24 cellular contexts compared by ENCODE assay signal in the genomic region with DNA sequence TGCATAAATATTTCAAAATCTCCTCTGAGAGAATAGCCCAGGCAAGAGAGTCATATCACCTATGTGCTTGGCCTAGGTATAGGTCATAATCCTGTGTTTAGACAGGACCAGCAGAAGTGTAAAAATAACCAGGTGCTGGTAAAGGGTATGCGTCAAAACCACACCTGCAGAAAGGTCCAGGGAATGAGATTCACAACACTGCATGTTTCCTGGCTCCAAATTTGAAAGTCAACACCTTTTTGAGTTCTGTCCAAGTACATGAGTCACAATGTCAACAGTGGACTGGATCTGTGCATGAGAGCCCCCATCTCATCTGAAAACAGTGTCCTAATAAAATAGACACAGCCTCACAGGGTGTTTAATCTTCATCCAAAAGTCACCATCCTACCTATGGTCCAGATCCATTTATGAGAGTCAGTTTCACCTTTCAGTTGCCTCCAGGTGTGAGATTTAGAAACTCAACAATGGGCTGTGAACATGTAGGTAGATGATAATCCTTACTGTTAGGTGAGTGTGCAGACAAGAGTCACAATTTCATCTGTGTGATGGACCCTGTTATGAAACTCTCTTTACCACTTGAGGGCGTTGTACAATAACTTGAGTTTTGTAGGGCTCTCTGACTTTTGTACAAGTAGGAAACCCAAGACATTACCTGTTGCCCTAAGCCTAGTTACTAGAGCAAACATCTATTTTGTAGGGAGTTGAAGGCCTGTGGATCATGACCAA.
DNase-seq lines count a peak whose midpoint lies in the region; ATAC-seq, FAIRE-seq and TF ChIP-seq lines count a peak whose summit lies in the region.
"Had no signal": no experiment of that assay in that cellular context is flagged by ENCODE, and none has a peak within 500 bp of the region (broad histone marks: within the 10 kb centered on the region; RNA-seq: fewer than 3 reads in every experiment).

No MANE protein-coding gene starts in this region.

- FAIRE-seq in HepG2 (lab: Jason Lieb, UNC): no peak
- FAIRE-seq: G401.6 had no signal

- TF ChIP-seq EP300 in HepG2 (IDR thresholded peaks at IDR 0.05; ENCODE audit: low read depth in 2 of 2, low read length in 2 of 2) (no peak), HepG2 (CRISPR knock-in tag; IDR thresholded peaks at IDR 0.05; ENCODE audit: borderline replicate concordance) (no peak)

- intact Hi-C loops in HepG2 (cut with micrococcal nuclease; ENCODE audit: unreplicated experiment): no loop called here

- no peak for DNase-seq in HepG2 (ENCODE audit: low spot score)
- peak; percentile 62 for DNase-seq in NCI-H2029 (lab: John Stamatoyannopoulos, UW)
- DNase-seq in SHP77 treated with DMSO at 0.1 percent for 48 hours (lab: John Stamatoyannopoulos, UW): peak; percentile 91
- DNase-seq in foreskin fibroblast: no peak
- no peak for DNase-seq in activated naive CD4-positive, alpha-beta T cell treated with Interleukin-2 at 50 U/mL for 16 hours
- no peak for DNase-seq in stimulated activated naive CD4-positive, alpha-beta T cell (lab: John Stamatoyannopoulos, UW)
- DNase-seq: activated gamma-delta T cell; amniotic stem cell; central memory CD4-positive, alpha-beta T cell; COR-L47; esophagus squamous epithelium; H9; Karpas-422; lower lobe of right lung; NCI-H146; NCI-H446 treated with DMSO at 0.1 percent for 48 hours; right cardiac atrium; SK-N-SH; stimulated activated naive CD4-positive, alpha-beta T cell treated with Interleukin-2 at 50 U/mL for 16 hours; T1000 had no signal

- H4K20me1 ChIP-seq in HepG2 (ENCODE audit: insufficient read depth, low read length): no peaks in the 10 kb centered on the region

- POLR2A ChIA-PET in HepG2 (lab: Yijun Ruan, JAX): no interaction called here

- BruUV-seq in HepG2 (replicated peaks; lab: Mats Ljungman, UMichigan): no TSS peak

- no peak for TF ChIP-seq POLR2A in HepG2 (IDR thresholded peaks at IDR 0.05; ENCODE audit: insufficient read depth in 1 of 2, low read depth in 2 of 2, low read length in 2 of 2)

- 47% methylated on average over 2 of the region's 2 CpGs for WGBS in liver
- WGBS in HepG2 (ENCODE audit: low lambda C conversion rate): 47% methylated on average over 2 of the region's 2 CpGs

- CTCF ChIA-PET in HepG2 (lab: Yijun Ruan, JAX; ENCODE audit: low intra/inter-chr PET ratio, low total read pairs): no interaction called here

- H3K79me2 ChIP-seq in HepG2 (ENCODE audit: insufficient read depth, low read length): no peaks in the 10 kb centered on the region

- H3K27ac ChIP-seq in liver (ENCODE audit: low read depth in 1 of 2, low read length in 2 of 2) (no peak overlapping the region), HepG2 (ENCODE audit: extremely low read length, insufficient read depth, low read length) (no peak overlapping the region)
- H3K27ac ChIP-seq: esophagus squamous epithelium, lower lobe of right lung, tibial nerve had no signal

- H3K36me3 ChIP-seq in liver (ENCODE audit: control insufficient read depth in 4 of 4, insufficient read depth in 3 of 4, low read depth in 1 of 4, low read length in 3 of 4) (no peaks in the 10 kb centered on the region), HepG2 (replicated peaks in 1 of 2; ENCODE audit: control insufficient read depth in 1 of 2, insufficient read depth in 2 of 2, low read length in 2 of 2) (no peaks in the 10 kb centered on the region)
- H3K36me3 ChIP-seq: esophagus squamous epithelium, lower lobe of right lung, tibial nerve had no signal

- H3K9me3 ChIP-seq in liver (ENCODE audit: control insufficient read depth in 4 of 4, low read length in 3 of 4): peaks cover 0 to 3% (median under 1%) of the 10 kb centered on the region in 4 donors
- H3K9me3 ChIP-seq in HepG2 (ENCODE audit: low read length): peaks cover 99% of the 10 kb centered on the region
- H3K9me3 ChIP-seq: esophagus squamous epithelium, lower lobe of right lung, SK-N-SH had no signal

- H3K4me2 ChIP-seq in HepG2 (ENCODE audit: low read depth, low read length): no peak overlapping the region
- H3K4me2 ChIP-seq: SK-N-SH had no signal

- H3K27me3 ChIP-seq in liver (ENCODE audit: control insufficient read depth in 4 of 4, insufficient read depth in 4 of 4, low read length in 3 of 4): no peaks in the 10 kb centered on the region
- H3K27me3 ChIP-seq in HepG2 (ENCODE audit: control insufficient read depth in 1 of 2, insufficient read depth in 2 of 2, low read length in 2 of 2): no peaks in the 10 kb centered on the region
- H3K27me3 ChIP-seq: esophagus squamous epithelium, tibial nerve had no signal

- H3K4me1 ChIP-seq in liver (ENCODE audit: control insufficient read depth in 4 of 4, insufficient read depth in 4 of 4, low read length in 3 of 4) (no peaks in the 10 kb centered on the region), HepG2 (ENCODE audit: insufficient read depth, low read length) (no peaks in the 10 kb centered on the region)
- H3K4me1 ChIP-seq: lower lobe of right lung, tibial nerve had no signal

- ATAC-seq in HepG2: no peak
- no peak for ATAC-seq in HG02970 (IDR thresholded peaks at IDR 0.05; ENCODE audit: low FRiP score, unreplicated experiment)
- ATAC-seq: lower lobe of right lung, right cardiac atrium had no signal

- in situ Hi-C loops in HepG2 (cut with HindIII; ENCODE audit: extremely low pct_ligation_motif_present, low pct_unique_long_range_greater_than_20kb): no loop called here

- TF ChIP-seq RAD21 in liver (IDR thresholded peaks at IDR 0.05) (no peak), HepG2 (CRISPR knock-in tag; IDR thresholded peaks at IDR 0.05) (no peak)

- H2AFZ ChIP-seq in HepG2 (ENCODE audit: low read length): no peak overlapping the region

- H3K9ac ChIP-seq in liver (ENCODE audit: low read depth in 1 of 2, low read length in 2 of 2) (no peak overlapping the region), HepG2 (ENCODE audit: insufficient read depth, low read depth, low read length) (no peak overlapping the region)
- H3K9ac ChIP-seq: SK-N-SH had no signal

- H3K4me3 ChIP-seq in liver (ENCODE audit: low read depth in 1 of 3, low read length in 3 of 3): no peak overlapping the region
- H3K4me3 ChIP-seq in HepG2 (replicated peaks in 1 of 3; ENCODE audit: insufficient read depth in 1 of 3, low read depth in 2 of 3, low read length in 3 of 3): no peak overlapping the region
- no peak overlapping the region for H3K4me3 ChIP-seq in foreskin fibroblast (ENCODE audit: low read depth in 1 of 2, low read length in 2 of 2)
- H3K4me3 ChIP-seq: esophagus squamous epithelium, lower lobe of right lung, tibial nerve had no signal

- TF ChIP-seq CTCF in liver (IDR thresholded peaks at IDR 0.05; ENCODE audit: low read depth, low read length, missing input control) (no peak), HepG2 (CRISPR knock-in tag; IDR thresholded peaks at IDR 0.05) (no peak), foreskin fibroblast (IDR thresholded peaks at IDR 0.05; ENCODE audit: low read depth, low read length) (no peak)

TF ChIP-seq in liver, 16 proteins besides CTCF, POLR2A, EP300 and RAD21:
- TF ChIP-seq JUND (IDR thresholded peaks at IDR 0.05): peak in 1 of 2 donors; percentile 57
- peak; percentile 41 for TF ChIP-seq FOXA2 (IDR thresholded peaks at IDR 0.05)
- TF ChIP-seq, protein P1, sequence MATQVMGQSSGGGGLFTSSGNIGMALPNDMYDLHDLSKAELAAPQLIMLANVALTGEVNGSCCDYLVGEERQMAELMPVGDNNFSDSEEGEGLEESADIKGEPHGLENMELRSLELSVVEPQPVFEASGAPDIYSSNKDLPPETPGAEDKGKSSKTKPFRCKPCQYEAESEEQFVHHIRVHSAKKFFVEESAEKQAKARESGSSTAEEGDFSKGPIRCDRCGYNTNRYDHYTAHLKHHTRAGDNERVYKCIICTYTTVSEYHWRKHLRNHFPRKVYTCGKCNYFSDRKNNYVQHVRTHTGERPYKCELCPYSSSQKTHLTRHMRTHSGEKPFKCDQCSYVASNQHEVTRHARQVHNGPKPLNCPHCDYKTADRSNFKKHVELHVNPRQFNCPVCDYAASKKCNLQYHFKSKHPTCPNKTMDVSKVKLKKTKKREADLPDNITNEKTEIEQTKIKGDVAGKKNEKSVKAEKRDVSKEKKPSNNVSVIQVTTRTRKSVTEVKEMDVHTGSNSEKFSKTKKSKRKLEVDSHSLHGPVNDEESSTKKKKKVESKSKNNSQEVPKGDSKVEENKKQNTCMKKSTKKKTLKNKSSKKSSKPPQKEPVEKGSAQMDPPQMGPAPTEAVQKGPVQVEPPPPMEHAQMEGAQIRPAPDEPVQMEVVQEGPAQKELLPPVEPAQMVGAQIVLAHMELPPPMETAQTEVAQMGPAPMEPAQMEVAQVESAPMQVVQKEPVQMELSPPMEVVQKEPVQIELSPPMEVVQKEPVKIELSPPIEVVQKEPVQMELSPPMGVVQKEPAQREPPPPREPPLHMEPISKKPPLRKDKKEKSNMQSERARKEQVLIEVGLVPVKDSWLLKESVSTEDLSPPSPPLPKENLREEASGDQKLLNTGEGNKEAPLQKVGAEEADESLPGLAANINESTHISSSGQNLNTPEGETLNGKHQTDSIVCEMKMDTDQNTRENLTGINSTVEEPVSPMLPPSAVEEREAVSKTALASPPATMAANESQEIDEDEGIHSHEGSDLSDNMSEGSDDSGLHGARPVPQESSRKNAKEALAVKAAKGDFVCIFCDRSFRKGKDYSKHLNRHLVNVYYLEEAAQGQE (IDR thresholded peaks at IDR 0.05): no peak
TF ChIP-seq in liver: peak in this region for 2.

TF ChIP-seq in HepG2, 621 proteins besides CTCF, POLR2A, EP300 and RAD21 (continues in another document):
- no peak for TF ChIP-seq ZFP82 (CRISPR knock-in tag; IDR thresholded peaks at IDR 0.05; ENCODE audit: borderline replicate concordance)
- TF ChIP-seq, protein P2, sequence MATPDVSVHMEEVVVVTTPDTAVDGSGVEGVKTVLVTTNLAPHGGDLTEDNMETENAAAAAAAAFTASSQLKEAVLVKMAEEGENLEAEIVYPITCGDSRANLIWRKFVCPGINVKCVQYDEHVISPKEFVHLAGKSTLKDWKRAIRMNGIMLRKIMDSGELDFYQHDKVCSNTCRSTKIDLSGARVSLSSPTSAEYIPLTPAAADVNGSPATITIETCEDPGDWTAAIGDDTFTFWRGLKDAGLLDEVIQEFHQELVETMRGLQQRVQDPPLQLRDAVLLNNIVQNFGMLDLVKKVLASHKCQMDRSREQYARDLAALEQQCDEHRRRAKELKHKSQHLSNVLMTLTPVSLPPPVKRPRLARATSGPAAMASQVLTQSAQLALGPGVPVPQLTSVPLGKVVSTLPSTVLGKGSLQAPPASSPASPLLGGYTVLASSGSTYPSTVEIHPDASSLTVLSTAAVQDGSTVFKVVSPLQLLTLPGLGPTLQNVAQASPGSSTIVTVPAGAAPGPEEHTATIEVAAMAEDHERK (CRISPR knock-in tag; IDR thresholded peaks at IDR 0.05; ENCODE audit: low read depth): no peak

Comparison
In these comparisons a context has a peak if more than half of its experiments do, and no peak if none do; other contexts are left out.
1. DNase-seq: peak in NCI-H2029 (single experiment) and SHP77 treated with DMSO at 0.1 percent for 48 hours (single experiment); none in HepG2 (single experiment), foreskin fibroblast (0 of 2), activated naive CD4-positive, alpha-beta T cell treated with Interleukin-2 at 50 U/mL for 16 hours (single experiment) and stimulated activated naive CD4-positive, alpha-beta T cell (0 of 6).